22 cellular contexts compared by ENCODE assay signal in the genomic region with DNA sequence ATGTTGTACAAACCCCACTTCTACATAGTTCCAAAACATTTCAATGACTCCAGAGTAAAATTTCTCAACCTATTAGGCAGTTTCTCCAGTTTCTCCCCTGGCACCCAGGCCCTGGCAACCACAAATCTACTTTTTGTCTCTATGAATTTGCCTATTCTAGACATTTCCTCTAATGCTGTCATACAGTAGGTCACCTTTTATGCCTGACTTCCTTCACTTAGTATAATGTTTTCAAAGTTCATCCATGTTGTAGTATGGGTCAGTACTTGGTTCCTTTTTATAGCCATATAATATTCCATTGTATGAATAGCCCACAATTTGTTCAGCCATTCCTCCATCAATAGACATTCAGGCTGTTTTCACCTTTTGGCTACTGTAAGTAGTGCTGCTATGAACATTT.
"Had no signal": no experiment of that assay in that cellular context is flagged by ENCODE, and none has a peak within 500 bp of the region (broad histone marks: within the 10 kb centered on the region; RNA-seq: fewer than 3 reads in every experiment).

No MANE protein-coding gene starts in this region.

- H3K27me3 ChIP-seq: SJSA1 had no signal

- H3K36me3 ChIP-seq: SJSA1 had no signal

- H3K4me3 ChIP-seq: SJSA1, SK-N-MC had no signal

- H3K27ac ChIP-seq: SJSA1, SK-N-MC had no signal

- H3K9me3 ChIP-seq: SJSA1 had no signal

- DNase-seq: Kasumi-1, KG1, MV-4-11, NCI-H1092, NCI-H1105 treated with DMSO at 0.1 percent for 48 hours, NCI-H1417 treated with DMSO at 0.1 percent for 48 hours, NCI-H146, NCI-H1694 treated with DMSO at 0.1 percent for 48 hours, NCI-H1930, NCI-H2081, NCI-H2107, NCI-H226, NCI-H446, NCI-H510A, NCI-H524 treated with DMSO at 0.1 percent for 48 hours, NCI-H69, NCI-H774, Right ventricle myocardium superior, RPMI8226, SIG-M5 had no signal
